ENCODE assay signal across 11 cellular contexts in the genomic region with DNA sequence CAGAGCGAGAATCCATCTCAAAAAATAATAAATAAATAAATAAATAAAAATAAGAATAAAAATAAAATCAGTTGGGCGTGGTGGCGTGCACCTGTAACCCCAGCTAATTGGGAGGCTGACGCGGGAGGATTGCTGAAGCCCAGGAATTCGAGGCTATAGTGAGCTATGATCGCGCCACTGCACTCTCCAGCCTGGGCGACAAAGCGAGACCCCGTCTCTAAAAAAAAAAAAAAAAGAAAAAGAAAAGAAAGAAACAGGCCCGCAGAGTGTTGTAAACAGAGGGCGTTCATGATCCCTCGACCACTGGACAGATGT. TPM values are rescaled to one million over a fixed set of nuclear protein-coding genes. Genes with fewer than 3 reads are reported as not detected.
DNase-seq lines count a peak whose midpoint lies in the region; ATAC-seq, FAIRE-seq and TF ChIP-seq lines count a peak whose summit lies in the region.
"Had no signal": no experiment of that assay in that cellular context is flagged by ENCODE, and none has a peak within 500 bp of the region (broad histone marks: within the 10 kb centered on the region; RNA-seq: fewer than 3 reads in every experiment).

No MANE protein-coding gene starts in this region.

- peak overlapping the region; percentile 98 for H3K9ac ChIP-seq in skeletal muscle satellite cell (ENCODE audit: low read depth, low read length)

- DNase-seq in GM19239 (ENCODE audit: insufficient read length, low spot score) (no peak), fibroblast of villous mesenchyme (ENCODE audit: low read depth) (no peak), NCI-H1105 treated with DMSO at 0.1 percent for 48 hours (lab: John Stamatoyannopoulos, UW) (no peak), DMS53 (lab: John Stamatoyannopoulos, UW) (no peak), amygdala (lab: John Stamatoyannopoulos, UW) (no peak)

- TF ChIP-seq CTCF in VCaP (conservative IDR thresholded peaks at IDR 0.05) (0 out of 2 replicates have a peak, but pooled peaks have one; percentile 2), fibroblast of villous mesenchyme (IDR thresholded peaks at IDR 0.05; ENCODE audit: insufficient read depth, low read depth, low read length) (no peak)

- ATAC-seq in HG03432 (IDR thresholded peaks at IDR 0.05; ENCODE audit: unreplicated experiment) = no peak

- H3K4me2 ChIP-seq in skeletal muscle satellite cell (ENCODE audit: low read length) = peak overlapping the region; percentile 87

- peak; percentile 49 for FAIRE-seq in GM19239 (lab: Jason Lieb, UNC)

- H3K4me3 ChIP-seq in fibroblast of villous mesenchyme (ENCODE audit: low read depth, low read length) = peak overlapping the region; percentile 72
- H3K4me3 ChIP-seq in skeletal muscle satellite cell (ENCODE audit: low read length) = peak overlapping the region; percentile 78

- H3K4me1 ChIP-seq in skeletal muscle satellite cell (ENCODE audit: control insufficient read depth, insufficient read depth, low read length) = peaks cover 35% of the 10 kb centered on the region

- peak overlapping the region; percentile 95 for H3K27ac ChIP-seq in VCaP

- no peaks in the 10 kb centered on the region for H3K27me3 ChIP-seq in skeletal muscle satellite cell (ENCODE audit: control insufficient read depth, insufficient read depth, low read length)

- no peaks in the 10 kb centered on the region for H3K9me3 ChIP-seq in skeletal muscle satellite cell (replicated peaks; ENCODE audit: low read length)

- H3K36me3 ChIP-seq in skeletal muscle satellite cell (ENCODE audit: insufficient read depth, low read length) = peaks cover 15% of the 10 kb centered on the region

RNA-seq across cellular contexts. Expression of a gene that starts 5.4 kb away (rescaled TPM):
- 20.0 and 22.0 TPM in 2 replicates for total RNA-seq in fibroblast of villous mesenchyme
- 23.3 and 25.1 TPM in 2 replicates for total RNA-seq in skeletal muscle satellite cell (2012; rRNA removed)

RNA-seq across cellular contexts. Expression of a gene that starts 7.2 kb away (rescaled TPM):
- 0.86 and 1.9 TPM in 2 replicates for total RNA-seq in fibroblast of villous mesenchyme
- total RNA-seq in skeletal muscle satellite cell (2012; rRNA removed) = 0.87 and 1.0 TPM in 2 replicates

RNA-seq across cellular contexts. Expression of a gene that starts 23.7 kb away (rescaled TPM):
- 38.0 and 49.2 TPM in 2 replicates for total RNA-seq in fibroblast of villous mesenchyme
- 19.0 and 23.8 TPM in 2 replicates for total RNA-seq in skeletal muscle satellite cell (2012; rRNA removed)

RNA-seq across cellular contexts. Expression of a gene that starts 30.4 kb away (rescaled TPM):
- total RNA-seq in fibroblast of villous mesenchyme = under 0.01 TPM in 2 replicates
- under 0.01 TPM in 1 of 2 replicates, not detected in the other for total RNA-seq in skeletal muscle satellite cell (2012; rRNA removed)
- total RNA-seq: H4; kidney epithelial cell; T-helper 1 cell treated with Interleukin-12 subunit alpha and Interleukin-12 subunit beta and Interleukin-4 antibody, amounts not matched to agents 30 ng/mL and 1 ng/mL, for 36 hours had no signal

RNA-seq across cellular contexts. Expression of a gene that starts 45.1 kb away (rescaled TPM):
- 33.7 and 64.7 TPM in 2 replicates for total RNA-seq in fibroblast of villous mesenchyme
- 89.5 and 90.4 TPM in 2 replicates for total RNA-seq in skeletal muscle satellite cell (2012; rRNA removed)
